In the genomic region with DNA sequence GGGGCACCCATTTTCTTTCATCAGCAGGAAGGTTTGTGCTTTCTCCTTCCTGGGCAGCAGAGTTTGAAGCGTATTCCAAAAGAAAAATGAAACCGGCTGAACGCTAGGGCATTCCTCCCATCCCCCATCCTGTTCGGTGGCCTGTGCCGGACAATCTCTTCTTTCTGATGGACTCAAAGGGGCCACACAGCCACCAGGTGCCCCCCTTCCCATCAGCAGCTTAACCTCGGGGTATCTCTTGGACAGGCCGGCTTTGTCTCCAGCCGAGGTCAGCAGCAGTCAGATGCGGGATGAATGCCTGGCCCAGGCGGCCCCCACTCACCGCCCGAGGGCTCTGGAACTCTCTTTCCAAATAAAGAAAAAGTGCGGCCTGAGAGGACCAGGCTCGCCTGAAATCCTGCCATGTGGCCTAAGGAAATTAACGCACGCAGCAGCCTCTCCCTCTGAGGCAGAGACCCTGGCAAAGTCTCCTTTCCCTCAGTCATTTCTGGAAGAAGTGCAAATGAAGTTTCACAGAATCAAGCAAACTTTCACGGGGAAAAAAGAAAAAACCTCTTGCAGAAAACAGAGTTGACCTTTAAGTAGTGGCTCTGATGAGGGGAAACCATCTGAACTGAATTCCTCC, we compare ENCODE assay signal across 1 cellular context.
TF ChIP-seq lines count a peak whose summit lies in the region.

No MANE protein-coding gene starts in this region.

TF ChIP-seq in H1, 55 proteins besides CTCF, POLR2A, EP300 and RAD21 (continued from another document):
- TF ChIP-seq CTBP2 (IDR thresholded peaks at IDR 0.05; ENCODE audit: borderline replicate concordance, insufficient read depth, insufficient read length, low read length): no peak
- TF ChIP-seq ASH2L (IDR thresholded peaks at IDR 0.05; ENCODE audit: low read length): no peak
- TF ChIP-seq RBBP5 (IDR thresholded peaks at IDR 0.05; ENCODE audit: borderline replicate concordance, low read depth, low read length): no peak
- TF ChIP-seq GTF2F1 (IDR thresholded peaks at IDR 0.05; ENCODE audit: borderline replicate concordance, low read depth, low read length): no peak
